ENCODE assay signal across 5 cellular contexts in the genomic region with DNA sequence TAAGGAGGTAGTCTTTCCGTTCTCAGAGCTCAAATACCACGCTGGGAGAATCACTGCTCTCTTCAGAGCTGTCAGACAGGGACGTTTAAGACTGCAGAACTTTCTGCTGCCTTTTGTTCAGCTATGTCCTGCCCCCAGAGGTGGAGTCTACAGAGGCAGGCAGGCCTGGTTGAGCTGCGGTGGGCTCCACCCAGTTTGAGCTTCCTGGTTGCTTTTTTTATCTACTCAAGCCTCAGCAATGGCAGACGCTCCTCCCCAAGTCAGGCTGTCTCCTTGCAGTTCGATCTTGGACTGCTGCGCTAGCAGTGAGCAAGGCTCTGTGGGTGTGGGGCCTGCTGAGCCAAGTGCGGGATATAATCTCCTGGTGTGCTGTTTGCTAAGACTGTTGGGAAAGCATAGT.
DNase-seq lines count a peak whose midpoint lies in the region; FAIRE-seq and TF ChIP-seq lines count a peak whose summit lies in the region.
"Not testable (repeated sequence)": the region's sequence is repeated elsewhere in the genome, so short reads cannot be mapped to it uniquely, and the experiment has no call there.

No MANE protein-coding gene starts in this region.

- not testable (repeated sequence) for H3K27me3 ChIP-seq in SU-DHL-6 (ENCODE audit: low read length)

- not testable (repeated sequence) for H3K27ac Mint-ChIP-seq in chondrocyte (ENCODE audit: unreplicated experiment)

- TF ChIP-seq CTCF in C4-2B (conservative IDR thresholded peaks at IDR 0.05); SU-DHL-6 (IDR thresholded peaks at IDR 0.05; ENCODE audit: insufficient read depth, low read length, poor library complexity, severe bottlenecking); chondrocyte (IDR thresholded peaks at IDR 0.05): not testable (repeated sequence)

- FAIRE-seq in GM12891 (lab: Jason Lieb, UNC) = peak; percentile 31

- not testable (repeated sequence) for TF ChIP-seq POLR2A in GM12891 (IDR thresholded peaks at IDR 0.05; ENCODE audit: low read depth, low read length)

- not testable (repeated sequence) for H3K9ac ChIP-seq in SU-DHL-6 (ENCODE audit: low read length)

- H3K27ac ChIP-seq in C4-2B = peak overlapping the region; percentile 32
- peak overlapping the region; percentile 96 for H3K27ac ChIP-seq in SU-DHL-6 (ENCODE audit: low read depth, low read length)

- H3K36me3 Mint-ChIP-seq in chondrocyte (ENCODE audit: low read depth) = not testable (repeated sequence)

- not testable (repeated sequence) for H3K79me2 ChIP-seq in SU-DHL-6 (ENCODE audit: insufficient read depth, low read length)

- not testable (repeated sequence) for H3K27me3 Mint-ChIP-seq in chondrocyte (ENCODE audit: low read depth)

- H4K20me1 ChIP-seq in SU-DHL-6 (ENCODE audit: low read depth, low read length) = not testable (repeated sequence)

- H2AFZ ChIP-seq in SU-DHL-6 (ENCODE audit: low read depth, low read length, severe bottlenecking) = not testable (repeated sequence)

- peaks cover 23% of the 10 kb centered on the region for H3K36me3 ChIP-seq in SU-DHL-6 (ENCODE audit: low read length)

- not testable (repeated sequence) for H3K4me3 ChIP-seq in SU-DHL-6 (ENCODE audit: insufficient read depth, low read length, poor library complexity, severe bottlenecking)

- peaks cover 19% of the 10 kb centered on the region for H3F3A ChIP-seq in SU-DHL-6 (ENCODE audit: insufficient read depth)

- H3K4me2 ChIP-seq in SU-DHL-6 (ENCODE audit: low read depth, low read length, poor library complexity, severe bottlenecking) = not testable (repeated sequence)

- peaks cover 19% of the 10 kb centered on the region for H3K4me1 Mint-ChIP-seq in chondrocyte (ENCODE audit: low read depth)

- H3K9me2 ChIP-seq in SU-DHL-6 (replicated peaks; ENCODE audit: insufficient read depth, low read length) = not testable (repeated sequence)

- peaks cover 16% of the 10 kb centered on the region for H3K9me3 Mint-ChIP-seq in chondrocyte (ENCODE audit: low read depth)

- not testable (repeated sequence) for H3K9me3 ChIP-seq in SU-DHL-6 (ENCODE audit: insufficient read depth, low read length)

- H3K4me3 Mint-ChIP-seq in chondrocyte (ENCODE audit: unreplicated experiment) = not testable (repeated sequence)

- DNase-seq in GM12891 (ENCODE audit: insufficient read length, low spot score) = not testable (repeated sequence)
- DNase-seq in NAMALWA (ENCODE audit: low spot score) (peak; percentile 49), chondrocyte (ENCODE audit: low spot score) (peak; percentile 35)
